25 cellular contexts compared by ENCODE assay signal in genomic region chr11:1220941-1221721, GRCh38. TPM values are rescaled to one million over a fixed set of nuclear protein-coding genes. Genes with fewer than 3 reads are reported as not detected.
DNase-seq lines count a peak whose midpoint lies in the region; ATAC-seq and TF ChIP-seq lines count a peak whose summit lies in the region.
"Had no signal": no experiment of that assay in that cellular context is flagged by ENCODE, and none has a peak within 500 bp of the region (broad histone marks: within the 10 kb centered on the region; RNA-seq: fewer than 3 reads in every experiment).

No MANE protein-coding gene starts in this region.

- 65 to 72% (median 66%) methylated on average over 28 of the region's 28 CpGs for WGBS in heart left ventricle, 4 donors

- no peak for TF ChIP-seq POLR2A in heart left ventricle (IDR thresholded peaks at IDR 0.05)

- ATAC-seq in heart left ventricle = no peak
- ATAC-seq in effector memory CD8-positive, alpha-beta T cell (replicated peaks) = no peak
- ATAC-seq: activated T-cell treated with anti-CD3 and anti-CD28 coated beads, Interleukin-2, amount 50 U/mL, for 72 hours had no signal

- H3K4me1 Mint-ChIP-seq in CD14-positive monocyte (no peaks in the 10 kb centered on the region), nephron progenitor cell (peaks cover 12% of the 10 kb centered on the region)
- no peaks in the 10 kb centered on the region for H3K4me1 Mint-ChIP-seq in effector memory CD8-positive, alpha-beta T cell (ENCODE audit: low read depth in 2 of 2)

- no peak overlapping the region for H3K27ac Mint-ChIP-seq in CD14-positive monocyte
- no peak overlapping the region for H3K27ac Mint-ChIP-seq in nephron progenitor cell
- H3K27ac Mint-ChIP-seq in effector memory CD8-positive, alpha-beta T cell = no peak overlapping the region
- H3K27ac Mint-ChIP-seq: activated naive CD8-positive, alpha-beta T cell; activated T-cell treated with anti-CD3 and anti-CD28 coated beads, Interleukin-2, amount 50 U/mL, for 72 hours had no signal

- peaks cover 23 to 76% (median 40%) of the 10 kb centered on the region in 9 donors for H3K27me3 ChIP-seq in heart left ventricle

- intact Hi-C loops in CD14-positive monocyte (cut with micrococcal nuclease) = no loop called here
- intact Hi-C loops in heart left ventricle (cut with DNase I) = no loop called here

- TF ChIP-seq CTCF in CD14-positive monocyte (IDR thresholded peaks at IDR 0.05) (no peak), heart left ventricle (IDR thresholded peaks at IDR 0.05) (no peak), nephron progenitor cell (IDR thresholded peaks at IDR 0.05) (no peak)

- H3K9me3 ChIP-seq in heart left ventricle = no peaks in the 10 kb centered on the region

- no peak overlapping the region for H3K4me3 ChIP-seq in heart left ventricle
- H3K4me3 ChIP-seq: SK-N-MC, tibial nerve had no signal

- H3K9me3 Mint-ChIP-seq in CD14-positive monocyte (peaks cover 0 to 2% (median 0%) of the 10 kb centered on the region in 7 donors), nephron progenitor cell (peaks cover 3% of the 10 kb centered on the region)
- no peaks in the 10 kb centered on the region for H3K9me3 Mint-ChIP-seq in effector memory CD8-positive, alpha-beta T cell
- H3K9me3 Mint-ChIP-seq: activated T-cell treated with anti-CD3 and anti-CD28 coated beads, Interleukin-2, amount 50 U/mL, for 72 hours had no signal

- H3K4me3 Mint-ChIP-seq in CD14-positive monocyte (no peak overlapping the region), nephron progenitor cell (no peak overlapping the region)
- no peak overlapping the region for H3K4me3 Mint-ChIP-seq in effector memory CD8-positive, alpha-beta T cell
- H3K4me3 Mint-ChIP-seq: activated naive CD8-positive, alpha-beta T cell; activated T-cell treated with anti-CD3 and anti-CD28 coated beads, Interleukin-2, amount 50 U/mL, for 72 hours had no signal

- no peak overlapping the region for H3K27ac ChIP-seq in heart left ventricle
- H3K27ac ChIP-seq: SK-N-MC, tibial nerve had no signal

- no peaks in the 10 kb centered on the region for H3K36me3 ChIP-seq in heart left ventricle
- H3K36me3 ChIP-seq: tibial nerve had no signal

- H3K27me3 Mint-ChIP-seq in CD14-positive monocyte (ENCODE audit: low read depth in 3 of 3) = peaks cover 6 to 10% (median 8%) of the 10 kb centered on the region in 3 donors
- peaks cover 16% of the 10 kb centered on the region for H3K27me3 Mint-ChIP-seq in nephron progenitor cell (ENCODE audit: low read depth, poor library complexity)
- H3K27me3 Mint-ChIP-seq in effector memory CD8-positive, alpha-beta T cell = peaks cover 0 to 30% of the 10 kb centered on the region in 2 donors

- no peaks in the 10 kb centered on the region for H3K36me3 Mint-ChIP-seq in CD14-positive monocyte
- no peaks in the 10 kb centered on the region for H3K36me3 Mint-ChIP-seq in nephron progenitor cell (ENCODE audit: low read depth)
- peaks cover 3% of the 10 kb centered on the region for H3K36me3 Mint-ChIP-seq in effector memory CD8-positive, alpha-beta T cell (ENCODE audit: insufficient read depth)
- H3K36me3 Mint-ChIP-seq: activated naive CD8-positive, alpha-beta T cell had no signal

- no peaks in the 10 kb centered on the region for H3K4me1 ChIP-seq in heart left ventricle

- DNase-seq in CD14-positive monocyte (ENCODE audit: low spot score) (peak; percentile 31), HuH-7.5 (ENCODE audit: low spot score) (peak; percentile 8), heart left ventricle (peak in 3 of 5 donors; percentile 13 to 39 (median 18)), nephron progenitor cell (peak; percentile 1), middle frontal gyrus (ENCODE audit: extremely low spot score, low spot score) (no peak), HT-29 (ENCODE audit: low spot score) (no peak), NOMO-1 treated with dmso at 0.1 percent for 144 hours (lab: John Stamatoyannopoulos, UW; ENCODE audit: unreplicated experiment) (no peak)
- no peak for DNase-seq in effector memory CD8-positive, alpha-beta T cell
- DNase-seq: activated CD4-positive, CD25-positive, alpha-beta regulatory T cell treated with anti-CD3 and anti-CD28 coated beads, Interleukin-2, amount 50 U/mL, for 72 hours; activated T-cell treated with anti-CD3 and anti-CD28 coated beads, Interleukin-2, amount 50 U/mL, for 72 hours; cortex of kidney; hippocampal formation; Kasumi-1; midbrain; NCI-H1092 treated with DMSO at 0.1 percent for 48 hours; retina; stimulated activated naive CD4-positive, alpha-beta T cell treated with Interleukin-2 at 50 U/mL for 16 hours; T1000 had no signal

RNA-seq across cellular contexts. Expression of gene MUC5B, which starts 1.7 kb away (rescaled TPM):
- polyA plus RNA-seq in CD14-positive monocyte (not detected), heart left ventricle (under 1 TPM in 1 of 2 donors, not detected in 1; 0.01 TPM)
- not detected for total RNA-seq in heart left ventricle
- 0.10 and 4.3 TPM in 2 replicates for total RNA-seq in HT-29 (2014; rRNA removed; shearing (Covaris generic))
- total RNA-seq: activated CD8-positive, alpha-beta memory T cell treated with anti-CD3 and anti-CD28 coated beads for 36 hours; activated T-cell treated with anti-CD3 and anti-CD28 coated beads, Interleukin-2, amount 50 U/mL, for 72 hours; Daoy; fibroblast of villous mesenchyme had no signal
- polyA plus RNA-seq: keratinocyte had no signal

Comparison
In these comparisons a context has a peak if more than half of its experiments do, and no peak if none do; other contexts are left out.
1. DNase-seq: peak in CD14-positive monocyte (single experiment), HuH-7.5 (single experiment), heart left ventricle (3 of 5) and nephron progenitor cell (single experiment); none in middle frontal gyrus (single experiment), effector memory CD8-positive, alpha-beta T cell (0 of 3), HT-29 (single experiment) and NOMO-1 treated with dmso at 0.1 percent for 144 hours (single experiment).